ENCODE assay signal across 21 cellular contexts in the genomic region with DNA sequence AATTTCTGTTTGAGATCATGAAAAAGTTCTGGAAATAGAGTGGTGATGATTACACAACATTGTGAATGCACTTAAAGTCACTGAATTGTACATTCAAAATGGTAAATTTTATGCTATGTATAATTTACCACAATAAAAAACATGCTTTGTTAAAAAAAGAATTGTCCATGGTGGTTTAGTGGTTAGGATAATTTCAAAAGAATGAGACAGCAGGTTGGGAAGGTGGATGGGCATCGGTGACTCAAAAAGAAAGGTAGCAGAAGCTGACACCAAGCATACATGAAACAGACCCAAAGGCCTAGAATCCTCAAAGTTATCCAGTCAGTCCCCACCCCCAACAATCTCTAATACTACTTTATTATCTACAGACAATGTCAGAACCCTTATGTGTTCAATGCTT.
"Had no signal": no experiment of that assay in that cellular context is flagged by ENCODE, and none has a peak within 500 bp of the region (broad histone marks: within the 10 kb centered on the region; RNA-seq: fewer than 3 reads in every experiment).

No MANE protein-coding gene starts in this region.

- DNase-seq: activated CD4-positive, alpha-beta T cell treated with anti-CD3 and anti-CD28 coated beads for 1 hour; activated CD4-positive, alpha-beta T cell treated with anti-CD3 and anti-CD28 coated beads, Interleukin-2, amount 50 U/mL, for 1 hour; activated CD8-positive, alpha-beta memory T cell treated with anti-CD3 and anti-CD28 coated beads for 24 hours; activated CD8-positive, alpha-beta memory T cell treated with anti-CD3 and anti-CD28 coated beads, Interleukin-2, amount 50 U/mL, for 4 hours; activated effector memory CD4-positive, alpha-beta T cell treated with Interleukin-2 at 50 U/mL for 16 hours; activated naive CD4-positive, alpha-beta T cell treated with anti-CD3 and anti-CD28 coated beads, Interleukin-2, amount 10 ng/mL, durations not matched to agents 7 days and 5 days; activated T-cell treated with anti-CD3 and anti-CD28 coated beads, Interleukin-2, amount 50 U/mL, for 24 hours; aorta; central memory CD4-positive, alpha-beta T cell; dermis blood vessel endothelial cell; effector CD8-positive, alpha-beta T cell; head of caudate nucleus; hypothalamus; left cardiac atrium; nephron progenitor cell; pancreas; psoas muscle; stimulated activated CD4-positive, alpha-beta T cell treated with anti-CD3 and anti-CD28 coated beads, Interleukin-12 subunit alpha, Interleukin-12 subunit beta, amount 100 ng/mL, for 4 hours; T-helper 9 cell; upper lobe of left lung had no signal

- H3K27ac ChIP-seq: pancreas, psoas muscle, right atrium auricular region, upper lobe of left lung had no signal
